ENCODE assay signal across 14 cellular contexts in the genomic region with DNA sequence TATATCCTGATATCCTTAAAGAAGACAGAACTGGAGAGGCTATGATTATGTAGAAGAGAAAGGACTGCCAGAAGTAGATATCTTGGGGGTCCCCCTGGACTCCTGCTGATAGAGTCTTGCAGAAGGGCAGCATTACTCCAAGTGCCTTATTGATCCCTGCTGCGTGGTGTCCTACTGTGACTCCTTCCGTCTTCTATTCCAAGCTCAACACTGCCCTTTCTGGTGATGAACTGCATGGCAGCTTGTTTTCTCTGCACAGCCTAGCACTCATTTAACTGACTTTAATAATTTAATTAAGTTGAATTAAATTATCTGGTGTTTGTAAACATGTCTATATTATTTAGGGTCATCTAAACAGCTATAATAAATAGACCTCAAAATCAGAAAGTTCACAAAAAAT.
A peak's percentile ranks its signal among the peaks of the same experiment; 100 is the strongest.
DNase-seq lines count a peak whose midpoint lies in the region; ATAC-seq and TF ChIP-seq lines count a peak whose summit lies in the region.
"Had no signal": no experiment of that assay in that cellular context is flagged by ENCODE, and none has a peak within 500 bp of the region (broad histone marks: within the 10 kb centered on the region; RNA-seq: fewer than 3 reads in every experiment).

No MANE protein-coding gene starts in this region.

- no peak overlapping the region for H3K4me2 ChIP-seq in KMS-11
- H3K4me2 ChIP-seq in mesendoderm (ENCODE audit: low read length), result no peak overlapping the region

- no peak overlapping the region for H2BK5ac ChIP-seq in mesendoderm (ENCODE audit: low read length)

- WGBS in mesendoderm (ENCODE audit: extremely low coverage, insufficient coverage, low lambda C conversion rate), result no CpG with 5 or more reads among the region's 2 CpGs
- WGBS in ovary, 3 donors, result 70 to 87% (median 84%) methylated on average over 2 of the region's 2 CpGs
- WGBS in transverse colon (ENCODE audit: low coverage in 1 of 2), 2 donors, result 27 to 50% methylated on average over 2 of the region's 2 CpGs

- H3K4me3 Mint-ChIP-seq in chondrocyte (ENCODE audit: unreplicated experiment), result no peak overlapping the region
- H3K4me3 Mint-ChIP-seq: activated naive CD4-positive, alpha-beta T cell treated with anti-CD3 and anti-CD28 coated beads for 36 hours; dendritic cell treated with granulocyte-macrophage colony-stimulating factor and Interleukin-4, amounts not matched to agents 40 ng/mL and 50 ng/mL, for 4 days had no signal

- no peak overlapping the region for H3K27ac ChIP-seq in KMS-11
- no peak overlapping the region for H3K27ac ChIP-seq in mesendoderm (ENCODE audit: low read depth, low read length)
- no peak overlapping the region for H3K27ac ChIP-seq in ovary
- no peak overlapping the region for H3K27ac ChIP-seq in transverse colon

- H3K4ac ChIP-seq in mesendoderm (ENCODE audit: low read depth, low read length), result no peak overlapping the region

- H3K79me1 ChIP-seq in mesendoderm (ENCODE audit: low read length), result no peaks in the 10 kb centered on the region

- DNase-seq in chondrocyte (ENCODE audit: low spot score) (no peak), mesendoderm (peak; percentile 68), ovary (no peak), transverse colon (no peak)
- no peak for DNase-seq in activated CD4-positive, alpha-beta T cell treated with anti-CD3 and anti-CD28 coated beads for 4 hours
- DNase-seq: activated CD4-positive, alpha-beta T cell treated with anti-CD3 and anti-CD28 coated beads, Interleukin-2, amount 50 U/mL, for 48 hours; activated naive CD4-positive, alpha-beta T cell treated with anti-CD3 and anti-CD28 coated beads for 36 hours; COR-L47; NCI-H1048; NCI-H748 treated with DMSO at 0.1 percent for 48 hours had no signal

- no peaks in the 10 kb centered on the region for H3K9me3 ChIP-seq in ovary
- H3K9me3 ChIP-seq in transverse colon, result no peaks in the 10 kb centered on the region

- H3K4me1 ChIP-seq in KMS-11 (ENCODE audit: low read depth, poor library complexity, severe bottlenecking), result no peaks in the 10 kb centered on the region
- no peaks in the 10 kb centered on the region for H3K4me1 ChIP-seq in mesendoderm (ENCODE audit: control insufficient read depth, low read depth, low read length)
- no peaks in the 10 kb centered on the region for H3K4me1 ChIP-seq in ovary (ENCODE audit: insufficient read depth)
- no peaks in the 10 kb centered on the region for H3K4me1 ChIP-seq in transverse colon

- H3K9me3 Mint-ChIP-seq in chondrocyte (ENCODE audit: low read depth), result no peaks in the 10 kb centered on the region
- H3K9me3 Mint-ChIP-seq: activated naive CD4-positive, alpha-beta T cell treated with anti-CD3 and anti-CD28 coated beads for 36 hours; dendritic cell treated with granulocyte-macrophage colony-stimulating factor and Interleukin-4, amounts not matched to agents 40 ng/mL and 50 ng/mL, for 4 days had no signal

- ATAC-seq in GM21576 (IDR thresholded peaks at IDR 0.05; ENCODE audit: unreplicated experiment), result no peak

- no peak overlapping the region for H2AK5ac ChIP-seq in mesendoderm (ENCODE audit: low read length)

- H4K20me1 ChIP-seq in KMS-11 (ENCODE audit: insufficient read depth), result no peaks in the 10 kb centered on the region

- no peak overlapping the region for H3K4me3 ChIP-seq in KMS-11 (IDR thresholded peaks at IDR 0.05; ENCODE audit: insufficient read depth, low read depth, low read length)
- no peak overlapping the region for H3K4me3 ChIP-seq in mesendoderm (ENCODE audit: low read length)
- no peak overlapping the region for H3K4me3 ChIP-seq in ovary
- H3K4me3 ChIP-seq in transverse colon, result no peak overlapping the region

- TF ChIP-seq EP300 in ovary (IDR thresholded peaks at IDR 0.05), result no peak
- TF ChIP-seq EP300 in transverse colon (IDR thresholded peaks at IDR 0.05; ENCODE audit: low read depth), result no peak

- H3K23ac ChIP-seq in mesendoderm (ENCODE audit: low read length), result no peak overlapping the region

- intact Hi-C loops in ovary (cut with DNase I) (no loop called here), transverse colon (cut with DNase I; ENCODE audit: low total_unique reads) (no loop called here)

- no peak overlapping the region for H3K56ac ChIP-seq in mesendoderm (ENCODE audit: low read length)

- H3K27ac Mint-ChIP-seq in chondrocyte (ENCODE audit: unreplicated experiment), result no peak overlapping the region
- H3K27ac Mint-ChIP-seq: activated naive CD4-positive, alpha-beta T cell treated with anti-CD3 and anti-CD28 coated beads for 36 hours; dendritic cell treated with granulocyte-macrophage colony-stimulating factor and Interleukin-4, amounts not matched to agents 40 ng/mL and 50 ng/mL, for 4 days had no signal

- no peak overlapping the region for H2BK15ac ChIP-seq in mesendoderm (replicated peaks; ENCODE audit: low read depth)

- no peak overlapping the region for H2AFZ ChIP-seq in KMS-11 (ENCODE audit: low read depth)

- no peak overlapping the region for H4K8ac ChIP-seq in mesendoderm (ENCODE audit: low read depth, low read length)

- H3K27me3 ChIP-seq in KMS-11 (ENCODE audit: insufficient read depth, low read depth) (no peaks in the 10 kb centered on the region), mesendoderm (ENCODE audit: insufficient read depth, low read length, poor library complexity) (no peaks in the 10 kb centered on the region), ovary (no peaks in the 10 kb centered on the region), transverse colon (no peaks in the 10 kb centered on the region)

- no peak for TF ChIP-seq POLR2A in ovary (IDR thresholded peaks at IDR 0.05)
- no peak for TF ChIP-seq POLR2A in transverse colon (IDR thresholded peaks at IDR 0.05)

- no peaks in the 10 kb centered on the region for H3K27me3 Mint-ChIP-seq in chondrocyte (ENCODE audit: low read depth)
- H3K27me3 Mint-ChIP-seq: dendritic cell treated with granulocyte-macrophage colony-stimulating factor and Interleukin-4, amounts not matched to agents 40 ng/mL and 50 ng/mL, for 4 days had no signal

- H3K4me1 Mint-ChIP-seq in chondrocyte (ENCODE audit: low read depth), result no peaks in the 10 kb centered on the region

- no peak overlapping the region for H2BK120ac ChIP-seq in mesendoderm (ENCODE audit: low read depth, low read length)

- no peak overlapping the region for H3K18ac ChIP-seq in mesendoderm (ENCODE audit: low read length)

- H3K36me3 ChIP-seq in KMS-11 (ENCODE audit: insufficient read depth) (no peaks in the 10 kb centered on the region), mesendoderm (ENCODE audit: control insufficient read depth, insufficient read depth, low read length) (no peaks in the 10 kb centered on the region), ovary (no peaks in the 10 kb centered on the region), transverse colon (no peaks in the 10 kb centered on the region)

- no peak overlapping the region for H4K5ac ChIP-seq in mesendoderm (ENCODE audit: low read length)

- in situ Hi-C loops in transverse colon (cut with MboI; ENCODE audit: low pct_ligation_motif_present in 1 of 4, low pct_unique_long_range_greater_than_20kb in 1 of 4, low sequenced_read_pairs in 3 of 4), result no loop called here

- H3K36me3 Mint-ChIP-seq in chondrocyte (ENCODE audit: low read depth), result no peaks in the 10 kb centered on the region

- H3K79me2 ChIP-seq in KMS-11 (ENCODE audit: insufficient read depth, low read depth) (no peaks in the 10 kb centered on the region), mesendoderm (ENCODE audit: control insufficient read depth, insufficient read depth, low read length) (no peaks in the 10 kb centered on the region)

- TF ChIP-seq CTCF in GM12873 (IDR thresholded peaks at IDR 0.05; ENCODE audit: insufficient read depth, low read depth, low read length, missing control alignments), result peak; percentile 37
- TF ChIP-seq CTCF in KMS-11 (conservative IDR thresholded peaks at IDR 0.05; ENCODE audit: low read depth, low read length), result peak; percentile 25; the same call in 1 of the 2 replicates
- TF ChIP-seq CTCF in chondrocyte (IDR thresholded peaks at IDR 0.05), result peak; percentile 40
- no peak for TF ChIP-seq CTCF in ovary (IDR thresholded peaks at IDR 0.05)
- no peak for TF ChIP-seq CTCF in transverse colon (IDR thresholded peaks at IDR 0.05)

- no peak overlapping the region for H3K9ac ChIP-seq in KMS-11
- H3K9ac ChIP-seq in mesendoderm (ENCODE audit: low read length), result no peak overlapping the region

Comparison
In these comparisons a context has a peak if more than half of its experiments do, and no peak if none do; other contexts are left out.
1. CTCF ChIP-seq: peak in GM12873 (single experiment), KMS-11 (single experiment) and chondrocyte (single experiment); none in ovary (0 of 3) and transverse colon (0 of 5).